8 cellular contexts compared by ENCODE assay signal in the genomic region with DNA sequence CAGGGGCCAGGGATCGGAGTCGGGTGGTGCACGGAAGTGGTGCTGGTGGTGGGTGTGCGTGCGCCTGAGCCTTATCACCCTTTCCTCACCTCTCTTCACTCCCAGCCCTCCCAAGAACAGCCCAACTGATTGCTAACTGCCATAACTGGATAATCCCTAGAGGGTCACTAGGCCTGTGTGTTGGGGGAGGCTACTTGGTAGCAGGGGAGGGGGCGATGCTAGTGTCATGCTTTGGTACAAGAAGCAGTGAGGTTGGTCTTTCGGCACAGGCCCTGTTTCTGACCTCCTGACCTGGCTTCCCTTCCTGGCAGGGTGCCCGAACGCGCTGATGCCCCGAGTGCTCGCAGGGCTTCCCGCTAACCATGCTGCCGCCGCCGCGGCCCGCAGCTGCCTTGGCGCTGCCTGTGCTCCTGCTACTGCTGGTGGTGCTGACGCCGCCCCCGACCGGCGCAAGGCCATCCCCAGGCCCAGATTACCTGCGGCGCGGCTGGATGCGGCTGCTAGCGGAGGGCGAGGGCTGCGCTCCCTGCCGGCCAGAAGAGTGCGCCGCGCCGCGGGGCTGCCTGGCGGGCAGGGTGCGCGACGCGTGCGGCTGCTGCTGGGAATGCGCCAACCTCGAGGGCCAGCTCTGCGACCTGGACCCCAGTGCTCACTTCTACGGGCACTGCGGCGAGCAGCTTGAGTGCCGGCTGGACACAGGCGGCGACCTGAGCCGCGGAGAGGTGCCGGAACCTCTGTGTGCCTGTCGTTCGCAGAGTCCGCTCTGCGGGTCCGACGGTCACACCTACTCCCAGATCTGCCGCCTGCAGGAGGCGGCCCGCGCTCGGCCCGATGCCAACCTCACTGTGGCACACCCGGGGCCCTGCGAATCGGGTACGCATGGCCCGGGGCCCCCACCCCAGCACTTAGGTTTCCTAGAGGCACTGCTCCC. TPM values are rescaled to one million over a fixed set of nuclear protein-coding genes. Genes with fewer than 3 reads are reported as not detected.
DNase-seq lines count a peak whose midpoint lies in the region; ATAC-seq and TF ChIP-seq lines count a peak whose summit lies in the region.

No MANE protein-coding gene starts in this region.

- H3K27ac ChIP-seq in tibial artery = peak overlapping the region; percentile 95 to 97

- no peaks in the 10 kb centered on the region for H3K9me3 ChIP-seq in tibial artery

- peak overlapping the region; percentile 94 for H3K4me3 Mint-ChIP-seq in effector memory CD8-positive, alpha-beta T cell

- H3K27me3 Mint-ChIP-seq in effector memory CD8-positive, alpha-beta T cell = peaks cover 30 to 43% of the 10 kb centered on the region in 2 donors

- no peak overlapping the region for H3K27ac Mint-ChIP-seq in effector memory CD8-positive, alpha-beta T cell

- TF ChIP-seq CTCF in GM13977 (IDR thresholded peaks at IDR 0.05; ENCODE audit: extremely low read depth, insufficient read depth, missing control alignments) = peak; percentile 91
- TF ChIP-seq CTCF in tibial artery (IDR thresholded peaks at IDR 0.05) = peak; percentile 55 to 59

- peak; percentile 29 for ATAC-seq in effector memory CD8-positive, alpha-beta T cell (replicated peaks)
- no peak for ATAC-seq in GM19324 (IDR thresholded peaks at IDR 0.05; ENCODE audit: low FRiP score, unreplicated experiment)

- H3K4me1 Mint-ChIP-seq in effector memory CD8-positive, alpha-beta T cell (ENCODE audit: low read depth in 2 of 2) = peaks cover 17 to 32% of the 10 kb centered on the region in 2 donors

- DNase-seq in 8988T = peak; percentile 81
- peak; percentile 82 for DNase-seq in GM13977 (ENCODE audit: low spot score)
- peak; percentile 14 for DNase-seq in NCI-H2081 treated with DMSO at 0.1 percent for 48 hours (lab: John Stamatoyannopoulos, UW)
- peak; percentile 71 for DNase-seq in activated CD4-positive, alpha-beta T cell treated with anti-CD3 and anti-CD28 coated beads for 48 hours
- DNase-seq in effector memory CD8-positive, alpha-beta T cell = peak in 2 of 3 experiments; percentile 33 to 43
- peak; percentile 38 for DNase-seq in myocyte (ENCODE audit: low read depth)
- peak in 1 of 2 donors; percentile 77 for DNase-seq in tibial artery

- H3K36me3 Mint-ChIP-seq in effector memory CD8-positive, alpha-beta T cell (ENCODE audit: insufficient read depth) = peaks cover 11% of the 10 kb centered on the region

- no peaks in the 10 kb centered on the region for H3K27me3 ChIP-seq in tibial artery

- H3K4me3 ChIP-seq in tibial artery = peak overlapping the region; percentile 65 to 85

- intact Hi-C loops in tibial artery (cut with DNase I; ENCODE audit: low total_unique reads) = loop anchor here (10.0 kb wide), 1 partner anchor 992 kb away; the partner anchor contains the start of gene ARMH3

- in situ Hi-C loops in GM13977 (cut with MboI; ENCODE audit: low pct_unique_long_range_greater_than_20kb, low sequenced_read_pairs, unreplicated experiment) = no loop called here

- H3K4me1 ChIP-seq in tibial artery = peaks cover 5 to 64% (median 50%) of the 10 kb centered on the region in 4 donors

- no peaks in the 10 kb centered on the region for H3K9me3 Mint-ChIP-seq in effector memory CD8-positive, alpha-beta T cell

- H3K36me3 ChIP-seq in tibial artery = no peaks in the 10 kb centered on the region

RNA-seq across cellular contexts. Expression of gene KAZALD1, which starts 0.7 kb away (rescaled TPM):
- total RNA-seq in myocyte = 34.7 and 37.5 TPM in 2 replicates
- 32.4 TPM for polyA plus RNA-seq in myocyte (2012)

RNA-seq across cellular contexts. Expression of gene SFXN3, which starts 31.5 kb away (rescaled TPM):
- total RNA-seq in myocyte = 103 and 122 TPM in 2 replicates
- 77.4 TPM for polyA plus RNA-seq in myocyte (2012)

RNA-seq across cellular contexts. Expression of gene PDZD7, which starts 31.6 kb away (rescaled TPM):
- 0.16 and 1.9 TPM in 2 replicates for total RNA-seq in myocyte
- polyA plus RNA-seq in myocyte (2012) = 4.0 TPM
